In genomic region chr4:95508421-95508820, GRCh38 we compare ENCODE assay signal across 24 cellular contexts. TPM values are rescaled to one million over a fixed set of nuclear protein-coding genes. Genes with fewer than 3 reads are reported as not detected.
A peak's percentile ranks its signal among the peaks of the same experiment; 100 is the strongest.
DNase-seq lines count a peak whose midpoint lies in the region; ATAC-seq, FAIRE-seq and TF ChIP-seq lines count a peak whose summit lies in the region.
"Had no signal": no experiment of that assay in that cellular context is flagged by ENCODE, and none has a peak within 500 bp of the region (broad histone marks: within the 10 kb centered on the region; RNA-seq: fewer than 3 reads in every experiment).

No MANE protein-coding gene starts in this region.

- no peak overlapping the region for H2AFZ ChIP-seq in endothelial cell of umbilical vein (ENCODE audit: low read depth, low read length)

- POLR2A ChIA-PET in activated CD4-positive, alpha-beta T cell treated with anti-CD3 and anti-CD28 coated beads for 36 hours (lab: Charles Lee): no interaction called here
- POLR2A ChIA-PET in endothelial cell of umbilical vein (lab: Charles Lee): no interaction called here

- H3K4me3 ChIP-seq in endothelial cell of umbilical vein (replicated peaks in 1 of 3; ENCODE audit: insufficient read depth in 1 of 3, low read depth in 1 of 3, low read length in 3 of 3) (no peak overlapping the region), skeletal muscle satellite cell (ENCODE audit: low read length) (no peak overlapping the region), thyroid gland (replicated peaks in 1 of 3) (no peak overlapping the region)
- H3K4me3 ChIP-seq: psoas muscle, tibial artery had no signal

- no TSS peak for BruUV-seq in endothelial cell of umbilical vein (replicated peaks; lab: Mats Ljungman, UMichigan)

- no peaks in the 10 kb centered on the region for H4K20me1 ChIP-seq in endothelial cell of umbilical vein (replicated peaks; ENCODE audit: control insufficient read depth, extremely low read depth, insufficient read depth, low read length)

- H3K27me3 Mint-ChIP-seq in activated CD4-positive, alpha-beta T cell treated with anti-CD3 and anti-CD28 coated beads for 36 hours: peaks cover 6% of the 10 kb centered on the region
- peaks cover 7% of the 10 kb centered on the region for H3K27me3 Mint-ChIP-seq in activated T-helper 17 cell treated with anti-CD3 and anti-CD28 coated beads, Interleukin-2, amount 50 U/mL, for 72 hours
- H3K27me3 Mint-ChIP-seq: activated naive CD4-positive, alpha-beta T cell treated with anti-CD3 and anti-CD28 coated beads, Interleukin-2, amount 10 ng/mL, durations not matched to agents 7 days and 5 days; CD4-positive, alpha-beta T cell; stimulated activated memory B cell treated with anti-CD40 and anti-IgM and Interleukin-4, amounts not matched to agents 10 μg/mL and 1 μg/mL and 100 μg/mL, for 72 hours had no signal

- no peak for FAIRE-seq in endothelial cell of umbilical vein (lab: Jason Lieb, UNC)

- H3K9ac ChIP-seq in endothelial cell of umbilical vein (replicated peaks; ENCODE audit: extremely low read depth, insufficient read depth, low read length) (no peak overlapping the region), skeletal muscle satellite cell (ENCODE audit: low read depth, low read length) (no peak overlapping the region)

- CTCF ChIA-PET in activated CD4-positive, alpha-beta T cell treated with anti-CD3 and anti-CD28 coated beads for 36 hours (lab: Charles Lee): interaction anchor here (0.7 to 1.2 kb wide), 2 partner anchors 14 to 79 kb away, joined by 3 read pairs; no protein-coding TSS in a partner anchor
- CTCF ChIA-PET in endothelial cell of umbilical vein (lab: Charles Lee): interaction anchor here (2.3 to 3.3 kb wide), 2 partner anchors 15 to 40 kb away, joined by 8 to 21 read pairs; partner anchors contain the start of gene UNC5C

- TF ChIP-seq POLR2A in endothelial cell of umbilical vein (IDR thresholded peaks at IDR 0.05; ENCODE audit: low read depth, low read length) (no peak), thyroid gland (IDR thresholded peaks at IDR 0.05) (no peak)

- peaks cover 6% of the 10 kb centered on the region for H3K4me1 Mint-ChIP-seq in activated CD4-positive, alpha-beta T cell treated with anti-CD3 and anti-CD28 coated beads for 36 hours
- peaks cover 6% of the 10 kb centered on the region for H3K4me1 Mint-ChIP-seq in activated T-helper 17 cell treated with anti-CD3 and anti-CD28 coated beads, Interleukin-2, amount 50 U/mL, for 72 hours
- H3K4me1 Mint-ChIP-seq: activated naive CD4-positive, alpha-beta T cell treated with anti-CD3 and anti-CD28 coated beads, Interleukin-2, amount 10 ng/mL, durations not matched to agents 7 days and 5 days; stimulated activated memory B cell treated with anti-CD40 and anti-IgM and Interleukin-4, amounts not matched to agents 10 μg/mL and 1 μg/mL and 100 μg/mL, for 72 hours had no signal

- no peaks in the 10 kb centered on the region for H3K9me3 ChIP-seq in endothelial cell of umbilical vein (replicated peaks; ENCODE audit: control insufficient read depth, insufficient read depth, low read length)
- no peaks in the 10 kb centered on the region for H3K9me3 ChIP-seq in skeletal muscle satellite cell (replicated peaks; ENCODE audit: low read length)
- no peaks in the 10 kb centered on the region for H3K9me3 ChIP-seq in thyroid gland
- H3K9me3 ChIP-seq: psoas muscle, tibial artery had no signal

- H3K27me3 ChIP-seq in endothelial cell of umbilical vein (ENCODE audit: control insufficient read depth in 2 of 2, insufficient read depth in 2 of 2, low read length in 2 of 2) (no peaks in the 10 kb centered on the region), skeletal muscle satellite cell (ENCODE audit: control insufficient read depth, insufficient read depth, low read length) (no peaks in the 10 kb centered on the region), thyroid gland (no peaks in the 10 kb centered on the region)
- H3K27me3 ChIP-seq: tibial artery had no signal

- H3K9me1 ChIP-seq in endothelial cell of umbilical vein (replicated peaks; ENCODE audit: control insufficient read depth, extremely low read depth, insufficient read depth, low read length): peaks cover 2% of the 10 kb centered on the region

- WGBS in thyroid gland, 2 donors: 64 to 86% methylated on average over 1 of the region's 1 CpG

- no peak overlapping the region for H3K4me3 Mint-ChIP-seq in activated CD4-positive, alpha-beta T cell treated with anti-CD3 and anti-CD28 coated beads for 36 hours
- no peak overlapping the region for H3K4me3 Mint-ChIP-seq in activated T-helper 17 cell treated with anti-CD3 and anti-CD28 coated beads, Interleukin-2, amount 50 U/mL, for 72 hours
- H3K4me3 Mint-ChIP-seq: activated naive CD4-positive, alpha-beta T cell treated with anti-CD3 and anti-CD28 coated beads, Interleukin-2, amount 10 ng/mL, durations not matched to agents 7 days and 5 days; CD4-positive, alpha-beta T cell; H9; stimulated activated memory B cell treated with anti-CD40 and anti-IgM and Interleukin-4, amounts not matched to agents 10 μg/mL and 1 μg/mL and 100 μg/mL, for 72 hours had no signal

- no peaks in the 10 kb centered on the region for H3K79me2 ChIP-seq in endothelial cell of umbilical vein (ENCODE audit: control insufficient read depth, insufficient read depth, low read length)

- H3K9me3 Mint-ChIP-seq in activated CD4-positive, alpha-beta T cell treated with anti-CD3 and anti-CD28 coated beads for 36 hours (ENCODE audit: low read depth): no peaks in the 10 kb centered on the region
- H3K9me3 Mint-ChIP-seq in activated T-helper 17 cell treated with anti-CD3 and anti-CD28 coated beads, Interleukin-2, amount 50 U/mL, for 72 hours: peaks cover 5% of the 10 kb centered on the region
- H3K9me3 Mint-ChIP-seq: activated naive CD4-positive, alpha-beta T cell treated with anti-CD3 and anti-CD28 coated beads, Interleukin-2, amount 10 ng/mL, durations not matched to agents 7 days and 5 days; CD4-positive, alpha-beta T cell; H9; stimulated activated memory B cell treated with anti-CD40 and anti-IgM and Interleukin-4, amounts not matched to agents 10 μg/mL and 1 μg/mL and 100 μg/mL, for 72 hours had no signal

- peak overlapping the region; percentile 14 for H3K4me2 ChIP-seq in endothelial cell of umbilical vein (ENCODE audit: insufficient read depth, low read length)
- H3K4me2 ChIP-seq in skeletal muscle satellite cell (ENCODE audit: low read length): peak overlapping the region; percentile 23

- H3K36me3 Mint-ChIP-seq in activated CD4-positive, alpha-beta T cell treated with anti-CD3 and anti-CD28 coated beads for 36 hours (ENCODE audit: low read depth): no peaks in the 10 kb centered on the region
- H3K36me3 Mint-ChIP-seq in activated T-helper 17 cell treated with anti-CD3 and anti-CD28 coated beads, Interleukin-2, amount 50 U/mL, for 72 hours (ENCODE audit: low read depth): no peaks in the 10 kb centered on the region
- H3K36me3 Mint-ChIP-seq: activated naive CD4-positive, alpha-beta T cell treated with anti-CD3 and anti-CD28 coated beads, Interleukin-2, amount 10 ng/mL, durations not matched to agents 7 days and 5 days; stimulated activated memory B cell treated with anti-CD40 and anti-IgM and Interleukin-4, amounts not matched to agents 10 μg/mL and 1 μg/mL and 100 μg/mL, for 72 hours had no signal

- H3K27ac ChIP-seq in endothelial cell of umbilical vein (ENCODE audit: insufficient read depth, low read depth, low read length) (no peak overlapping the region), thyroid gland (no peak overlapping the region)
- H3K27ac ChIP-seq: 22Rv1, psoas muscle had no signal

- H3K4me1 ChIP-seq in endothelial cell of umbilical vein (ENCODE audit: control insufficient read depth, extremely low read depth, insufficient read depth, low read length) (peaks cover 38% of the 10 kb centered on the region), skeletal muscle satellite cell (ENCODE audit: control insufficient read depth, insufficient read depth, low read length) (peaks cover 25% of the 10 kb centered on the region), thyroid gland (peaks cover 15 to 23% of the 10 kb centered on the region in 2 donors)
- H3K4me1 ChIP-seq: psoas muscle had no signal

- ATAC-seq in activated CD4-positive, alpha-beta T cell treated with anti-CD3 and anti-CD28 coated beads for 36 hours: peak; percentile 19
- ATAC-seq in activated T-helper 17 cell treated with anti-CD3 and anti-CD28 coated beads, Interleukin-2, amount 50 U/mL, for 72 hours (replicated peaks): peak; percentile 81
- ATAC-seq: psoas muscle; stimulated activated memory B cell treated with anti-CD40 and anti-IgM and Interleukin-4, amounts not matched to agents 10 μg/mL and 1 μg/mL and 100 μg/mL, for 72 hours had no signal

- dilution Hi-C loops in endothelial cell of umbilical vein (cut with MboI; ENCODE audit: extremely low pct_ligation_motif_present, low sequenced_read_pairs): no loop called here

- no peaks in the 10 kb centered on the region for H3K36me3 ChIP-seq in endothelial cell of umbilical vein (ENCODE audit: control insufficient read depth in 2 of 2, extremely low read depth in 1 of 2, insufficient read depth in 2 of 2, low read length in 2 of 2)
- no peaks in the 10 kb centered on the region for H3K36me3 ChIP-seq in skeletal muscle satellite cell (ENCODE audit: insufficient read depth, low read length)
- no peaks in the 10 kb centered on the region for H3K36me3 ChIP-seq in thyroid gland
- H3K36me3 ChIP-seq: tibial artery had no signal

- DNase-seq in activated CD4-positive, alpha-beta T cell treated with anti-CD3 and anti-CD28 coated beads for 36 hours: no peak
- no peak for DNase-seq in activated CD4-positive, alpha-beta T cell treated with anti-CD3 and anti-CD28 coated beads, Interleukin-2, amount 50 U/mL, for 1 hour
- peak; percentile 60 for DNase-seq in endothelial cell of umbilical vein (ENCODE audit: low read depth, low spot score)
- no peak for DNase-seq in Kasumi-1 (lab: John Stamatoyannopoulos, UW)
- no peak for DNase-seq in thyroid gland
- no peak for DNase-seq in NCI-H82 (lab: John Stamatoyannopoulos, UW)
- DNase-seq: activated CD4-positive, CD25-positive, alpha-beta regulatory T cell treated with anti-CD3 and anti-CD28 coated beads, Interleukin-2, amount 50 U/mL, for 72 hours; activated naive CD4-positive, alpha-beta T cell treated with anti-CD3 and anti-CD28 coated beads, Interleukin-2, amount 10 ng/mL, durations not matched to agents 7 days and 5 days; activated T-cell treated with anti-CD3 and anti-CD28 coated beads, Interleukin-2, amount 50 U/mL, for 48 hours; CD4-positive, alpha-beta T cell; dermis blood vessel endothelial cell; foreskin melanocyte; H9; hippocampal formation; NCI-H1694 treated with DMSO at 0.1 percent for 48 hours; NCI-H2171 treated with DMSO at 0.1 percent for 48 hours; NCI-H526; psoas muscle; stimulated activated CD4-positive, alpha-beta T cell treated with anti-CD3 and anti-CD28 coated beads, Interleukin-2, amount 100 ng/mL, for 24 hours; tibial artery had no signal

- H3K27ac Mint-ChIP-seq in activated CD4-positive, alpha-beta T cell treated with anti-CD3 and anti-CD28 coated beads for 36 hours: no peak overlapping the region
- no peak overlapping the region for H3K27ac Mint-ChIP-seq in activated T-helper 17 cell treated with anti-CD3 and anti-CD28 coated beads, Interleukin-2, amount 50 U/mL, for 72 hours
- H3K27ac Mint-ChIP-seq: activated naive CD4-positive, alpha-beta T cell treated with anti-CD3 and anti-CD28 coated beads, Interleukin-2, amount 10 ng/mL, durations not matched to agents 7 days and 5 days; CD4-positive, alpha-beta T cell; H9; stimulated activated memory B cell treated with anti-CD40 and anti-IgM and Interleukin-4, amounts not matched to agents 10 μg/mL and 1 μg/mL and 100 μg/mL, for 72 hours had no signal

- intact Hi-C loops in activated CD4-positive, alpha-beta T cell treated with anti-CD3 and anti-CD28 coated beads for 36 hours (cut with DNase I, micrococcal nuclease): loop anchor here (1.0 to 5.0 kb wide), 3 partner anchors 259 to 341 kb away; no protein-coding TSS in a partner anchor
- intact Hi-C loops in endothelial cell of umbilical vein (cut with micrococcal nuclease): loop anchor here (1.0 to 5.0 kb wide), 2 partner anchors 219 to 529 kb away; no protein-coding TSS in a partner anchor
- intact Hi-C loops in thyroid gland (cut with DNase I): no loop called here

- TF ChIP-seq CTCF in endothelial cell of umbilical vein (IDR thresholded peaks at IDR 0.05; ENCODE audit: extremely low read depth in 1 of 2, insufficient read depth in 1 of 2, low read depth in 1 of 2, low read length in 2 of 2): no peak
- TF ChIP-seq CTCF in thyroid gland (IDR thresholded peaks at IDR 0.05): no peak

RNA-seq across cellular contexts. Expression of gene UNC5C, which starts 40.4 kb away (rescaled TPM):
- under 1 TPM in 1 of 2 experiments, not detected in 1; 0.07 TPM for total RNA-seq in activated CD4-positive, alpha-beta T cell treated with anti-CD3 and anti-CD28 coated beads for 36 hours
- total RNA-seq in activated T-helper 17 cell treated with anti-CD3 and anti-CD28 coated beads, Interleukin-2, amount 50 U/mL, for 72 hours: under 1 TPM in 1 of 2 donors, not detected in 1; 0.13 TPM
- total RNA-seq in endothelial cell of umbilical vein (0.44 and 0.53 TPM in 2 replicates), thyroid gland (10 to 100 TPM; 27.1 to 72.0 (median 59.0) TPM)
- 0.32 and 0.44 TPM in 2 replicates for polyA plus RNA-seq in endothelial cell of umbilical vein
- 0.14 and 0.20 TPM in 2 replicates for polyA plus RNA-seq in endothelial cell of umbilical vein (2011; cell fraction: cytosol; rRNA removed)
- polyA plus RNA-seq in endothelial cell of umbilical vein (2011; cell fraction: nucleus; rRNA removed): 0.54 and 0.66 TPM in 2 replicates
- polyA plus RNA-seq in endothelial cell of umbilical vein (2012): 0.49 and 0.92 TPM in 2 replicates
- 2.1 and 3.2 TPM in 2 replicates for polyA minus RNA-seq in endothelial cell of umbilical vein
- not detected for polyA minus RNA-seq in endothelial cell of umbilical vein (2011; cell fraction: cytosol; rRNA and poly(A)+ RNA removed)
- polyA minus RNA-seq in endothelial cell of umbilical vein (2011; cell fraction: nucleus; rRNA and poly(A)+ RNA removed): 2.1 and 3.4 TPM in 2 replicates
- under 0.01 TPM in 1 of 2 replicates, not detected in the other for total RNA-seq in skeletal muscle satellite cell (2012; rRNA removed)
- total RNA-seq: CD4-positive, alpha-beta T cell; H9 had no signal

Comparison
In these comparisons a context has a peak if more than half of its experiments do, and no peak if none do; other contexts are left out.
1. RNA of gene UNC5C, which starts 40.4 kb away (total RNA-seq): 27.1 to 72.0 TPM in thyroid gland; 0.44 to 0.53 TPM in endothelial cell of umbilical vein, 0.13 TPM in activated T-helper 17 cell treated with anti-CD3 and anti-CD28 coated beads, Interleukin-2, amount 50 U/mL, for 72 hours and 0.07 TPM in activated CD4-positive, alpha-beta T cell treated with anti-CD3 and anti-CD28 coated beads for 36 hours; every median in the first group is over 10 times any median in the second.